Comparison of ENCODE assay signal across 1 cellular context in genomic region chr16:9318764-9319163, GRCh38.
TF ChIP-seq lines count a peak whose summit lies in the region.

No MANE protein-coding gene starts in this region.

TF ChIP-seq in HCT116, 20 proteins besides CTCF, POLR2A, EP300 and RAD21 (continued from another document):
- no peak for TF ChIP-seq REST (IDR thresholded peaks at IDR 0.05; ENCODE audit: low read depth)
- TF ChIP-seq SIN3A (IDR thresholded peaks at IDR 0.05; ENCODE audit: low read depth) = no peak
- TF ChIP-seq ELF1 (IDR thresholded peaks at IDR 0.05; ENCODE audit: borderline replicate concordance, low read depth) = no peak
- TF ChIP-seq, protein P1, sequence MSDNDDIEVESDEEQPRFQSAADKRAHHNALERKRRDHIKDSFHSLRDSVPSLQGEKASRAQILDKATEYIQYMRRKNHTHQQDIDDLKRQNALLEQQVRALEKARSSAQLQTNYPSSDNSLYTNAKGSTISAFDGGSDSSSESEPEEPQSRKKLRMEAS (IDR thresholded peaks at IDR 0.05) = no peak
- no peak for TF ChIP-seq CBX3 (IDR thresholded peaks at IDR 0.05; ENCODE audit: low read depth)
- no peak for TF ChIP-seq EGR1 (IDR thresholded peaks at IDR 0.05; ENCODE audit: low read depth)
- no peak for TF ChIP-seq CEBPB (IDR thresholded peaks at IDR 0.05; ENCODE audit: low read depth)
- TF ChIP-seq SRF (IDR thresholded peaks at IDR 0.05; ENCODE audit: low read depth) = no peak
